ENCODE assay signal across 24 cellular contexts in the genomic region with DNA sequence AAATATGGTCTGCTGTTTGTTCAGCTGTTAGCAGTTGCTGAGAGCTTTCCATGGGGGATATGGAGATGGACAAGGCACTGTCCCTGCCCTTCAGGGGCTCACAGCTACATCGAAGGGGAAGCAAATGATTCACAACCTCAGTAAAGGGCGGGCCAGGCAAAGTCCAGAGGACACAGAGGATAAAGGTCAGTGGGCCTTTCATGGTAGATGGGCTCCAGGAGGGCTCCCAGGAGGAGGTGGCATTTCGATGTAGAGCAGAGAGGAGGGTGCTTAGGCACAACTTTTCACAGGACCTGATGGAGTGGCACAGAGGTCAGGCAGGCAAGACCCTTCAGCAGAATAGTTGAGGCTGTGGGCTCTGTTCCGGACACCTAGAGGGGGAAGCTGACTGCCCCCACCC. TPM values are rescaled to one million over a fixed set of nuclear protein-coding genes. Genes with fewer than 3 reads are reported as not detected.
DNase-seq lines count a peak whose midpoint lies in the region; ATAC-seq, FAIRE-seq and TF ChIP-seq lines count a peak whose summit lies in the region.
"Had no signal": no experiment of that assay in that cellular context is flagged by ENCODE, and none has a peak within 500 bp of the region (broad histone marks: within the 10 kb centered on the region; RNA-seq: fewer than 3 reads in every experiment).

No MANE protein-coding gene starts in this region.

- peaks cover 25% of the 10 kb centered on the region for H3K27me3 Mint-ChIP-seq in chondrocyte (ENCODE audit: low read depth)
- peaks cover 9% of the 10 kb centered on the region for H3K27me3 Mint-ChIP-seq in activated CD4-positive, alpha-beta memory T cell treated with anti-CD3 and anti-CD28 coated beads for 36 hours

- ATAC-seq in HepG2 (no peak), right lobe of liver (no peak)

- intact Hi-C loops in HepG2 (cut with micrococcal nuclease; ENCODE audit: unreplicated experiment): no loop called here
- intact Hi-C loops in right lobe of liver (cut with DNase I): no loop called here
- intact Hi-C loops in activated CD4-positive, alpha-beta memory T cell treated with anti-CD3 and anti-CD28 coated beads for 36 hours (cut with micrococcal nuclease): no loop called here

- in situ Hi-C loops in HepG2 (cut with HindIII; ENCODE audit: extremely low pct_ligation_motif_present, low pct_unique_long_range_greater_than_20kb): no loop called here

- peak overlapping the region; percentile 32 for H3K18ac ChIP-seq in neuronal stem cell (ENCODE audit: low read length)

- no peak overlapping the region for H3K4me3 Mint-ChIP-seq in chondrocyte (ENCODE audit: unreplicated experiment)
- H3K4me3 Mint-ChIP-seq in activated CD4-positive, alpha-beta memory T cell treated with anti-CD3 and anti-CD28 coated beads for 36 hours: no peak overlapping the region
- H3K4me3 Mint-ChIP-seq: CD4-positive, CD25-positive, alpha-beta regulatory T cell; CD8-positive, alpha-beta memory T cell; IgD-negative memory B cell had no signal

- no peak overlapping the region for H2AFZ ChIP-seq in HepG2 (ENCODE audit: low read length)
- no peak overlapping the region for H2AFZ ChIP-seq in neuronal stem cell (ENCODE audit: low read length)

- no peak for TF ChIP-seq POLR2A in HepG2 (IDR thresholded peaks at IDR 0.05; ENCODE audit: insufficient read depth in 1 of 2, low read depth in 2 of 2, low read length in 2 of 2)
- no peak for TF ChIP-seq POLR2A in right lobe of liver (IDR thresholded peaks at IDR 0.05)

- H3K9me3 Mint-ChIP-seq in chondrocyte (ENCODE audit: low read depth): no peaks in the 10 kb centered on the region
- no peaks in the 10 kb centered on the region for H3K9me3 Mint-ChIP-seq in activated CD4-positive, alpha-beta memory T cell treated with anti-CD3 and anti-CD28 coated beads for 36 hours
- H3K9me3 Mint-ChIP-seq: CD4-positive, CD25-positive, alpha-beta regulatory T cell; CD8-positive, alpha-beta memory T cell; IgD-negative memory B cell had no signal

- H3K9ac ChIP-seq in HepG2 (ENCODE audit: insufficient read depth, low read depth, low read length) (no peak overlapping the region), neuronal stem cell (ENCODE audit: low read depth, low read length, poor library complexity) (peak overlapping the region; percentile 6)

- H3K4me1 Mint-ChIP-seq in chondrocyte (ENCODE audit: low read depth): no peaks in the 10 kb centered on the region
- H3K4me1 Mint-ChIP-seq in activated CD4-positive, alpha-beta memory T cell treated with anti-CD3 and anti-CD28 coated beads for 36 hours (ENCODE audit: low read depth): peaks cover 3% of the 10 kb centered on the region

- no peak overlapping the region for H2BK5ac ChIP-seq in neuronal stem cell (ENCODE audit: low read length)

- no peaks in the 10 kb centered on the region for H3K79me1 ChIP-seq in neuronal stem cell (ENCODE audit: low read depth, low read length)

- FAIRE-seq in HepG2 (lab: Jason Lieb, UNC): no peak
- FAIRE-seq: GM12891, GM19239 had no signal

- no peak for TF ChIP-seq CTCF in HepG2 (CRISPR knock-in tag; IDR thresholded peaks at IDR 0.05)
- no peak for TF ChIP-seq CTCF in right lobe of liver (IDR thresholded peaks at IDR 0.05)
- no peak for TF ChIP-seq CTCF in chondrocyte (IDR thresholded peaks at IDR 0.05)
- no peak for TF ChIP-seq CTCF in GM10248 (IDR thresholded peaks at IDR 0.05; ENCODE audit: control extremely low read depth, extremely low read depth, low read depth, missing control alignments)

- no peak overlapping the region for H3K27ac Mint-ChIP-seq in chondrocyte (ENCODE audit: unreplicated experiment)
- H3K27ac Mint-ChIP-seq in activated CD4-positive, alpha-beta memory T cell treated with anti-CD3 and anti-CD28 coated beads for 36 hours: no peak overlapping the region
- H3K27ac Mint-ChIP-seq: CD8-positive, alpha-beta memory T cell; IgD-negative memory B cell had no signal

- H3K4me3 ChIP-seq in HepG2 (replicated peaks in 1 of 3; ENCODE audit: insufficient read depth in 1 of 3, low read depth in 2 of 3, low read length in 3 of 3): no peak overlapping the region
- H3K4me3 ChIP-seq in right lobe of liver: no peak overlapping the region
- H3K4me3 ChIP-seq in neuronal stem cell (ENCODE audit: low read length in 2 of 2): no peak overlapping the region

- H2BK120ac ChIP-seq in neuronal stem cell (ENCODE audit: low read depth, low read length): no peak overlapping the region

- no peak overlapping the region for H4K91ac ChIP-seq in neuronal stem cell (ENCODE audit: low read depth, low read length, poor library complexity)

- DNase-seq in HepG2 (ENCODE audit: low spot score) (no peak), right lobe of liver (no peak), chondrocyte (ENCODE audit: low spot score) (peak; percentile 80), neuronal stem cell (ENCODE audit: low spot score) (no peak), GM10248 (ENCODE audit: extremely low spot score) (no peak), NCI-H2081 (lab: John Stamatoyannopoulos, UW) (no peak)
- no peak for DNase-seq in activated CD4-positive, alpha-beta memory T cell treated with anti-CD3 and anti-CD28 coated beads for 36 hours
- DNase-seq: ACHN; BE2C; CD4-positive, CD25-positive, alpha-beta regulatory T cell; CD8-positive, alpha-beta memory T cell; COR-L47; DMS 273 treated with DMSO at 0.1 percent for 48 hours; DND-41; EL; HCEC 1CT had no signal

- no peak overlapping the region for H3K23ac ChIP-seq in neuronal stem cell (ENCODE audit: low read depth, low read length, poor library complexity)

- TF ChIP-seq EP300 in HepG2 (IDR thresholded peaks at IDR 0.05; ENCODE audit: low read depth in 2 of 2, low read length in 2 of 2) (no peak), HepG2 (CRISPR knock-in tag; IDR thresholded peaks at IDR 0.05; ENCODE audit: borderline replicate concordance) (no peak)

- no peak overlapping the region for H3K14ac ChIP-seq in neuronal stem cell (ENCODE audit: low read length)

- no peaks in the 10 kb centered on the region for H3K36me3 ChIP-seq in HepG2 (replicated peaks in 1 of 2; ENCODE audit: control insufficient read depth in 1 of 2, insufficient read depth in 2 of 2, low read length in 2 of 2)
- H3K36me3 ChIP-seq in right lobe of liver: no peaks in the 10 kb centered on the region
- no peaks in the 10 kb centered on the region for H3K36me3 ChIP-seq in neuronal stem cell (replicated peaks in 1 of 2; ENCODE audit: control insufficient read depth in 2 of 2, insufficient read depth in 2 of 2, low read length in 2 of 2)
- H3K36me3 ChIP-seq: BE2C had no signal

- 13% methylated on average over 3 of the region's 4 CpGs for WGBS in HepG2 (ENCODE audit: low lambda C conversion rate)
- WGBS in right lobe of liver (ENCODE audit: insufficient coverage, low coverage, low lambda C conversion rate, missing lambda C conversion rate): 25% methylated on average over 1 of the region's 4 CpGs
- WGBS in neuronal stem cell (ENCODE audit: extremely low coverage in 2 of 2, insufficient read length in 2 of 2, insufficient replicate concordance in 1 of 2), 2 donors: no CpG with 5 or more reads among the region's 4 CpGs

- H3K9me3 ChIP-seq in HepG2 (ENCODE audit: low read length) (no peaks in the 10 kb centered on the region), right lobe of liver (no peaks in the 10 kb centered on the region), neuronal stem cell (replicated peaks in 1 of 2; ENCODE audit: control insufficient read depth in 2 of 2, insufficient read depth in 1 of 2, low read depth in 1 of 2, low read length in 2 of 2) (no peaks in the 10 kb centered on the region)
- H3K9me3 ChIP-seq: BE2C had no signal

- no peaks in the 10 kb centered on the region for H3K79me2 ChIP-seq in HepG2 (ENCODE audit: insufficient read depth, low read length)

- H3K27me3 ChIP-seq in HepG2 (ENCODE audit: control insufficient read depth in 1 of 2, insufficient read depth in 2 of 2, low read length in 2 of 2) (peaks cover 8 to 47% of the 10 kb centered on the region in 2 experiments; a peak in 4 of 5 replicates), right lobe of liver (no peaks in the 10 kb centered on the region), neuronal stem cell (ENCODE audit: control insufficient read depth in 3 of 3, insufficient read depth in 3 of 3, low read depth in 1 of 3, low read length in 3 of 3) (peaks cover 0 to 21% (median 2%) of the 10 kb centered on the region in 3 experiments)
- H3K27me3 ChIP-seq: BE2C had no signal

- H3K4me2 ChIP-seq in HepG2 (ENCODE audit: low read depth, low read length) (no peak overlapping the region), neuronal stem cell (ENCODE audit: insufficient read depth, low read length, poor library complexity, severe bottlenecking) (no peak overlapping the region)

- no TSS peak for BruUV-seq in HepG2 (replicated peaks; lab: Mats Ljungman, UMichigan)

- TF ChIP-seq RAD21 in HepG2 (CRISPR knock-in tag; IDR thresholded peaks at IDR 0.05): no peak

- H4K20me1 ChIP-seq in HepG2 (ENCODE audit: insufficient read depth, low read length): no peaks in the 10 kb centered on the region

- H3K36me3 Mint-ChIP-seq in chondrocyte (ENCODE audit: low read depth): no peaks in the 10 kb centered on the region
- H3K36me3 Mint-ChIP-seq in activated CD4-positive, alpha-beta memory T cell treated with anti-CD3 and anti-CD28 coated beads for 36 hours: no peaks in the 10 kb centered on the region
- H3K36me3 Mint-ChIP-seq: CD4-positive, CD25-positive, alpha-beta regulatory T cell; CD8-positive, alpha-beta memory T cell; IgD-negative memory B cell had no signal

- H4K8ac ChIP-seq in neuronal stem cell (ENCODE audit: low read depth, low read length): no peak overlapping the region

- no peak overlapping the region for H2AK5ac ChIP-seq in neuronal stem cell (ENCODE audit: low read depth, low read length)

- no peak overlapping the region for H2BK12ac ChIP-seq in neuronal stem cell (ENCODE audit: low read length)

- no peak overlapping the region for H3K4ac ChIP-seq in neuronal stem cell (ENCODE audit: low read length)

- no peak overlapping the region for H3K27ac ChIP-seq in HepG2 (ENCODE audit: extremely low read length, insufficient read depth, low read length)
- no peak overlapping the region for H3K27ac ChIP-seq in right lobe of liver
- no peak overlapping the region for H3K27ac ChIP-seq in neuronal stem cell (replicated peaks; ENCODE audit: low read length)
- H3K27ac ChIP-seq: HL-60 had no signal

- H2BK15ac ChIP-seq in neuronal stem cell (ENCODE audit: low read length): no peak overlapping the region

- CTCF ChIA-PET in HepG2 (lab: Yijun Ruan, JAX; ENCODE audit: low intra/inter-chr PET ratio, low total read pairs): no interaction called here
- CTCF ChIA-PET in activated CD4-positive, alpha-beta memory T cell treated with anti-CD3 and anti-CD28 coated beads for 36 hours (lab: Charles Lee): interaction anchor here (1.0 to 1.5 kb wide), 2 partner anchors 47 to 76 kb away, joined by 3 read pairs; no protein-coding TSS in a partner anchor
- CTCF ChIA-PET in GM10248 (lab: Yijun Ruan, JAX): no interaction called here

- POLR2A ChIA-PET in HepG2 (lab: Yijun Ruan, JAX) (interaction anchor here (1.7 kb wide), 1 partner anchor 20 kb away, joined by 4 read pairs; no protein-coding TSS in a partner anchor), GM10248 (lab: Yijun Ruan, JAX) (no interaction called here)
- POLR2A ChIA-PET in activated CD4-positive, alpha-beta memory T cell treated with anti-CD3 and anti-CD28 coated beads for 36 hours (lab: Charles Lee): no interaction called here

- H3K4me1 ChIP-seq in HepG2 (ENCODE audit: insufficient read depth, low read length) (peaks cover 9% of the 10 kb centered on the region), right lobe of liver (no peaks in the 10 kb centered on the region), neuronal stem cell (ENCODE audit: control insufficient read depth in 2 of 2, insufficient read depth in 1 of 2, low read depth in 1 of 2, low read length in 2 of 2) (peaks cover 0 to 10% of the 10 kb centered on the region in 2 donors)

RNA-seq across cellular contexts. Expression of gene MLN, which starts 15.2 kb away (rescaled TPM):
- total RNA-seq in HepG2 (2016; rRNA removed; fragmentation: Illumina TruSeq; extraction: Trizol) (not detected in 2 replicates), right lobe of liver (not detected), chondrocyte (not detected in 3 replicates)
- not detected in 2 replicates for total RNA-seq in HepG2 (2016; cell fraction: cytosol; rRNA removed; fragmentation: Illumina TruSeq; extraction: Trizol; ENCODE audit: low read depth)
- not detected in 2 replicates for total RNA-seq in HepG2 (2016; cell fraction: insoluble cytoplasmic fraction; rRNA removed; fragmentation: Illumina TruSeq; extraction: Trizol)
- total RNA-seq in HepG2 (2016; cell fraction: membrane; rRNA removed; fragmentation: Illumina TruSeq; extraction: Trizol): not detected in 2 replicates
- total RNA-seq in HepG2 (2016; cell fraction: nucleus; rRNA removed; fragmentation: Illumina TruSeq; extraction: Trizol): not detected in 2 replicates
- polyA plus RNA-seq in HepG2 (2011; rRNA removed): not detected in 2 replicates
- not detected in 2 replicates for polyA plus RNA-seq in HepG2 (2011; cell fraction: cytosol; rRNA removed)
- polyA plus RNA-seq in HepG2 (2011; cell fraction: nucleus; rRNA removed): not detected in 2 replicates
- polyA plus RNA-seq in HepG2 (2012): not detected in 2 replicates
- not detected in 2 replicates for polyA plus RNA-seq in HepG2 (2016; cell fraction: cytosol; fragmentation: Illumina TruSeq; extraction: Trizol; ENCODE audit: low read depth)
- not detected in 2 replicates for polyA plus RNA-seq in HepG2 (2016; cell fraction: insoluble cytoplasmic fraction; fragmentation: Illumina TruSeq; extraction: Trizol; ENCODE audit: low read depth)
- polyA plus RNA-seq in HepG2 (2016; cell fraction: membrane; fragmentation: Illumina TruSeq; extraction: Trizol; ENCODE audit: low read depth): not detected in 2 replicates
- polyA plus RNA-seq in HepG2 (2016; cell fraction: nucleus; fragmentation: Illumina TruSeq; extraction: Trizol; ENCODE audit: insufficient read depth, low read depth): not detected in 2 replicates
- not detected in 2 replicates for polyA minus RNA-seq in HepG2 (2011; rRNA and poly(A)+ RNA removed; ENCODE audit: low replicate concordance)
- polyA minus RNA-seq in HepG2 (2011; cell fraction: cytosol; rRNA and poly(A)+ RNA removed): not detected in 2 replicates
- polyA minus RNA-seq in HepG2 (2011; cell fraction: nucleus; rRNA and poly(A)+ RNA removed): not detected in 2 replicates
- polyA plus RNA-seq in neuronal stem cell (2013, experiment 1 of 2): not detected
- not detected for polyA plus RNA-seq in neuronal stem cell (2013, experiment 2 of 2)
- total RNA-seq in activated CD4-positive, alpha-beta memory T cell treated with anti-CD3 and anti-CD28 coated beads for 36 hours: not detected
- total RNA-seq: A172; CD4-positive, CD25-positive, alpha-beta regulatory T cell; CD8-positive, alpha-beta memory T cell; G401; H4; HT1080 had no signal
- polyA plus RNA-seq: CD4-positive, CD25-positive, alpha-beta regulatory T cell; CD8-positive, alpha-beta memory T cell; IgD-negative memory B cell had no signal

RNA-seq across cellular contexts. Expression of gene LEMD2, which starts 30.1 kb away (rescaled TPM):
- total RNA-seq in HepG2 (2016; rRNA removed; fragmentation: Illumina TruSeq; extraction: Trizol): 17.9 and 45.2 TPM in 2 replicates
- 14.2 and 15.8 TPM in 2 replicates for total RNA-seq in HepG2 (2016; cell fraction: cytosol; rRNA removed; fragmentation: Illumina TruSeq; extraction: Trizol; ENCODE audit: low read depth)
- total RNA-seq in HepG2 (2016; cell fraction: insoluble cytoplasmic fraction; rRNA removed; fragmentation: Illumina TruSeq; extraction: Trizol): 16.3 and 48.1 TPM in 2 replicates
- 19.9 and 22.2 TPM in 2 replicates for total RNA-seq in HepG2 (2016; cell fraction: membrane; rRNA removed; fragmentation: Illumina TruSeq; extraction: Trizol)
- total RNA-seq in HepG2 (2016; cell fraction: nucleus; rRNA removed; fragmentation: Illumina TruSeq; extraction: Trizol): 44.0 and 55.5 TPM in 2 replicates
- polyA plus RNA-seq in HepG2 (2011; rRNA removed): 62.9 and 76.2 TPM in 2 replicates
- polyA plus RNA-seq in HepG2 (2011; cell fraction: cytosol; rRNA removed): 45.0 and 49.7 TPM in 2 replicates
- 115 and 140 TPM in 2 replicates for polyA plus RNA-seq in HepG2 (2011; cell fraction: nucleus; rRNA removed)
- 46.9 and 65.3 TPM in 2 replicates for polyA plus RNA-seq in HepG2 (2012)
- 6.6 and 7.4 TPM in 2 replicates for polyA plus RNA-seq in HepG2 (2016; cell fraction: cytosol; fragmentation: Illumina TruSeq; extraction: Trizol; ENCODE audit: low read depth)
- 14.0 and 18.6 TPM in 2 replicates for polyA plus RNA-seq in HepG2 (2016; cell fraction: insoluble cytoplasmic fraction; fragmentation: Illumina TruSeq; extraction: Trizol; ENCODE audit: low read depth)
- 12.6 and 12.8 TPM in 2 replicates for polyA plus RNA-seq in HepG2 (2016; cell fraction: membrane; fragmentation: Illumina TruSeq; extraction: Trizol; ENCODE audit: low read depth)
- 87.5 and 97.1 TPM in 2 replicates for polyA plus RNA-seq in HepG2 (2016; cell fraction: nucleus; fragmentation: Illumina TruSeq; extraction: Trizol; ENCODE audit: insufficient read depth, low read depth)
- 43.4 and 90.0 TPM in 2 replicates for polyA minus RNA-seq in HepG2 (2011; rRNA and poly(A)+ RNA removed; ENCODE audit: low replicate concordance)
- 30.7 and 35.8 TPM in 2 replicates for polyA minus RNA-seq in HepG2 (2011; cell fraction: cytosol; rRNA and poly(A)+ RNA removed)
- 80.9 and 103 TPM in 2 replicates for polyA minus RNA-seq in HepG2 (2011; cell fraction: nucleus; rRNA and poly(A)+ RNA removed)
- total RNA-seq in right lobe of liver: 10 to 100 TPM; 17.8 to 28.0 (median 21.8) TPM
- total RNA-seq in chondrocyte: 57.3 to 61.6 TPM (median 60.1 TPM) in 3 replicates
- 30.6 TPM for polyA plus RNA-seq in neuronal stem cell (2013, experiment 1 of 2)
- polyA plus RNA-seq in neuronal stem cell (2013, experiment 2 of 2): 30.2 TPM
- 10 to 100 TPM; 51.4 to 54.8 TPM for total RNA-seq in activated CD4-positive, alpha-beta memory T cell treated with anti-CD3 and anti-CD28 coated beads for 36 hours
